In genomic region chr4:83109480-83110221, GRCh38 we compare ENCODE assay signal across 8 cellular contexts. TPM values are rescaled to one million over a fixed set of nuclear protein-coding genes. Genes with fewer than 3 reads are reported as not detected.
DNase-seq lines count a peak whose midpoint lies in the region; ATAC-seq and TF ChIP-seq lines count a peak whose summit lies in the region.

No MANE protein-coding gene starts in this region.

- POLR2A ChIA-PET in AG04449 (lab: Yijun Ruan, JAX): interaction anchor here (0.6 kb wide), 1 partner anchor 521 kb away, joined by 3 read pairs; no protein-coding TSS in a partner anchor

- peak overlapping the region; percentile 92 for H2AFZ ChIP-seq in trophoblast cell (ENCODE audit: insufficient read depth, low read length, poor library complexity)

- H3K27me3 Mint-ChIP-seq in glutamatergic neuron (ENCODE audit: unreplicated experiment): peaks cover 2% of the 10 kb centered on the region

- peak overlapping the region; percentile 88 for H2BK120ac ChIP-seq in trophoblast cell (ENCODE audit: insufficient read depth, low read length, poor library complexity)

- WGBS in trophoblast cell (ENCODE audit: extremely low coverage, insufficient coverage, insufficient read length): no CpG with 5 or more reads among the region's 64 CpGs

- peak overlapping the region; percentile 96 for H4K8ac ChIP-seq in trophoblast cell (ENCODE audit: low read depth, low read length)

- peaks cover 18% of the 10 kb centered on the region for H3K79me1 ChIP-seq in trophoblast cell (ENCODE audit: low read length)

- peak overlapping the region; percentile 82 for H3K18ac ChIP-seq in trophoblast cell (ENCODE audit: low read length)

- peak overlapping the region; percentile 85 for H3K4me3 Mint-ChIP-seq in glutamatergic neuron (ENCODE audit: unreplicated experiment)

- peak overlapping the region; percentile 93 for H3K27ac ChIP-seq in trophoblast cell (ENCODE audit: low read depth, low read length)

- TF ChIP-seq CTCF in AG04449 (IDR thresholded peaks at IDR 0.05; ENCODE audit: insufficient read depth, low read length, missing control alignments) (no peak), glutamatergic neuron (IDR thresholded peaks at IDR 0.05; ENCODE audit: partially characterized antibody, unreplicated experiment) (no peak)

- H4K91ac ChIP-seq in trophoblast cell (ENCODE audit: low read depth, low read length): peak overlapping the region; percentile 82

- H3K27me3 ChIP-seq in trophoblast cell (ENCODE audit: insufficient read depth, low read length): no peaks in the 10 kb centered on the region

- no peak overlapping the region for H2AK5ac ChIP-seq in trophoblast cell (ENCODE audit: low read length)

- peaks cover 2% of the 10 kb centered on the region for H3K9me3 Mint-ChIP-seq in glutamatergic neuron (ENCODE audit: unreplicated experiment)

- H3K4me2 ChIP-seq in trophoblast cell (ENCODE audit: low read length): peak overlapping the region; percentile 66

- peaks cover 1% of the 10 kb centered on the region for H3K9me3 ChIP-seq in trophoblast cell (ENCODE audit: insufficient read depth, low read depth, low read length)

- peaks cover 5 to 18% of the 10 kb centered on the region in 2 experiments for H3K4me1 ChIP-seq in trophoblast cell (ENCODE audit: control insufficient read depth in 1 of 2, insufficient read depth in 2 of 2, low read length in 2 of 2)

- H3K23ac ChIP-seq in trophoblast cell (ENCODE audit: low read length): no peak overlapping the region

- H3K4me3 ChIP-seq in AG04449 (ENCODE audit: low read depth, low read length): peak overlapping the region; percentile 55
- peak overlapping the region; percentile 73 for H3K4me3 ChIP-seq in trophoblast cell (ENCODE audit: low read depth, low read length)

- peak overlapping the region; percentile 36 for H2BK12ac ChIP-seq in trophoblast cell (ENCODE audit: low read length)

- H3K4ac ChIP-seq in trophoblast cell (ENCODE audit: low read depth, low read length): peak overlapping the region; percentile 48

- peak overlapping the region; percentile 82 for H3K14ac ChIP-seq in trophoblast cell (ENCODE audit: low read length)

- peaks cover 13% of the 10 kb centered on the region for H3K4me1 Mint-ChIP-seq in glutamatergic neuron (ENCODE audit: low read depth, unreplicated experiment)

- CTCF ChIA-PET in AG04449 (lab: Yijun Ruan, JAX): interaction anchor here (0.7 to 4.3 kb wide), 23 partner anchors 8 to 171 kb away, joined by 3 to 42 read pairs (median 5); no protein-coding TSS in a partner anchor

- peak; percentile 1 for ATAC-seq in GM18858 (IDR thresholded peaks at IDR 0.05; ENCODE audit: unreplicated experiment)
- ATAC-seq in HG03095 (IDR thresholded peaks at IDR 0.05; ENCODE audit: unreplicated experiment): peak; percentile 12

- peak overlapping the region; percentile 79 for H3K9ac ChIP-seq in trophoblast cell (ENCODE audit: low read length)

- H2BK5ac ChIP-seq in trophoblast cell (ENCODE audit: low read depth, low read length, poor library complexity): peak overlapping the region; percentile 89

- DNase-seq in AG04449 (ENCODE audit: low read depth, low spot score) (no peak), NCI-H748 treated with DMSO at 0.1 percent for 48 hours (lab: John Stamatoyannopoulos, UW) (peak; percentile 45), glutamatergic neuron (peak; percentile 56), trophoblast cell (peak; percentile 47 to 68), GF-D8 (lab: John Stamatoyannopoulos, UW) (no peak)
- peak; percentile 30 for DNase-seq in activated T-helper 9 cell treated with anti-CD3 and anti-CD28 coated beads, Interleukin-2, amount 50 U/mL, for 16 hours (ENCODE audit: low read depth)

- H3K36me3 ChIP-seq in trophoblast cell (ENCODE audit: control insufficient read depth in 1 of 2, insufficient read depth in 2 of 2, low read length in 2 of 2): no peaks in the 10 kb centered on the region

- H3K79me2 ChIP-seq in trophoblast cell (ENCODE audit: control insufficient read depth, insufficient read depth, low read length, poor library complexity): peaks cover 5% of the 10 kb centered on the region

- peak overlapping the region; percentile 74 for H4K12ac ChIP-seq in trophoblast cell (ENCODE audit: low read depth, low read length)

- no peaks in the 10 kb centered on the region for H3K36me3 Mint-ChIP-seq in glutamatergic neuron (ENCODE audit: unreplicated experiment)

- peak overlapping the region; percentile 22 for H3K27ac Mint-ChIP-seq in glutamatergic neuron (ENCODE audit: unreplicated experiment)

RNA-seq across cellular contexts. Expression of gene PLAC8, which starts 4.9 kb away (rescaled TPM):
- 1.0 TPM for total RNA-seq in glutamatergic neuron (ENCODE audit: unreplicated experiment)
- 41.9 and 45.7 TPM in 2 replicates for polyA plus RNA-seq in trophoblast cell (2013)

Comparison
In these comparisons a context has a peak if more than half of its experiments do, and no peak if none do; other contexts are left out.
1. DNase-seq: peak in NCI-H748 treated with DMSO at 0.1 percent for 48 hours (single experiment), activated T-helper 9 cell treated with anti-CD3 and anti-CD28 coated beads, Interleukin-2, amount 50 U/mL, for 16 hours (single experiment), glutamatergic neuron (single experiment) and trophoblast cell (2 of 2); none in AG04449 (single experiment) and GF-D8 (single experiment).